Comparison of ENCODE assay signal across 8 cellular contexts in genomic region chr1:240575976-240576666, GRCh38. TPM values are rescaled to one million over a fixed set of nuclear protein-coding genes. Genes with fewer than 3 reads are reported as not detected.
DNase-seq lines count a peak whose midpoint lies in the region; ATAC-seq and TF ChIP-seq lines count a peak whose summit lies in the region.

No MANE protein-coding gene starts in this region.

- H3K4me3 ChIP-seq in fibroblast of mammary gland (ENCODE audit: control insufficient read depth, low read depth, low read length): peak overlapping the region; percentile 36

- no peak for TF ChIP-seq CTCF in fibroblast of mammary gland (conservative IDR thresholded peaks at IDR 0.05; ENCODE audit: control insufficient read depth, insufficient read depth, low read depth, low read length)
- no peak for TF ChIP-seq CTCF in type B pancreatic cell (conservative IDR thresholded peaks at IDR 0.05)

- peaks cover 2% of the 10 kb centered on the region for H3K36me3 Mint-ChIP-seq in T-helper 1 cell treated with Interleukin-12 subunit alpha and Interleukin-12 subunit beta and Interleukin-4 antibody, amounts not matched to agents 30 μg/mL and 1 μg/mL, for 36 hours (ENCODE audit: low read depth)
- H3K36me3 Mint-ChIP-seq in stimulated activated naive B cell treated with anti-CD40 and anti-IgM and Interleukin-4, amounts not matched to agents 10 μg/mL and 1 μg/mL and 100 μg/mL, for 72 hours: no peaks in the 10 kb centered on the region
- H3K36me3 Mint-ChIP-seq in type B pancreatic cell: no peaks in the 10 kb centered on the region

- DNase-seq in fibroblast of mammary gland (ENCODE audit: low read depth): peak; percentile 83
- peak; percentile 3 for DNase-seq in stimulated activated naive B cell treated with anti-CD40 and anti-IgM and Interleukin-4, amounts not matched to agents 10 μg/mL and 1 μg/mL and 100 μg/mL, for 72 hours
- no peak for DNase-seq in stimulated activated CD4-positive, alpha-beta T cell treated with anti-CD3 and anti-CD28 coated beads, Interleukin-12 subunit alpha, Interleukin-12 subunit beta, amount 100 ng/mL, for 4 hours
- no peak for DNase-seq in type B pancreatic cell (ENCODE audit: extremely low spot score, unreplicated experiment)

- peaks cover 5% of the 10 kb centered on the region for H3K27me3 Mint-ChIP-seq in T-helper 1 cell treated with Interleukin-12 subunit alpha and Interleukin-12 subunit beta and Interleukin-4 antibody, amounts not matched to agents 30 μg/mL and 1 μg/mL, for 36 hours (ENCODE audit: low read depth)
- no peaks in the 10 kb centered on the region for H3K27me3 Mint-ChIP-seq in stimulated activated naive B cell treated with anti-CD40 and anti-IgM and Interleukin-4, amounts not matched to agents 10 μg/mL and 1 μg/mL and 100 μg/mL, for 72 hours
- H3K27me3 Mint-ChIP-seq in type B pancreatic cell: peaks cover 4% of the 10 kb centered on the region

- H3K9me3 Mint-ChIP-seq in T-helper 1 cell treated with Interleukin-12 subunit alpha and Interleukin-12 subunit beta and Interleukin-4 antibody, amounts not matched to agents 30 μg/mL and 1 μg/mL, for 36 hours: peaks cover 25% of the 10 kb centered on the region
- peaks cover 7 to 14% of the 10 kb centered on the region in 2 donors for H3K9me3 Mint-ChIP-seq in stimulated activated naive B cell treated with anti-CD40 and anti-IgM and Interleukin-4, amounts not matched to agents 10 μg/mL and 1 μg/mL and 100 μg/mL, for 72 hours
- H3K9me3 Mint-ChIP-seq in type B pancreatic cell: no peaks in the 10 kb centered on the region

- peak; percentile 92 for ATAC-seq in GM18508 (IDR thresholded peaks at IDR 0.05; ENCODE audit: insufficient read depth, unreplicated experiment)
- ATAC-seq in HG03354 (IDR thresholded peaks at IDR 0.05; ENCODE audit: poor library complexity, severe bottlenecking, unreplicated experiment): peak; percentile 63
- peak; percentile 65 to 95 for ATAC-seq in stimulated activated naive B cell treated with anti-CD40 and anti-IgM and Interleukin-4, amounts not matched to agents 10 μg/mL and 1 μg/mL and 100 μg/mL, for 72 hours (replicated peaks)
- no peak for ATAC-seq in GM19324 (IDR thresholded peaks at IDR 0.05; ENCODE audit: low FRiP score, unreplicated experiment)

- H3K4me3 Mint-ChIP-seq in T-helper 1 cell treated with Interleukin-12 subunit alpha and Interleukin-12 subunit beta and Interleukin-4 antibody, amounts not matched to agents 30 μg/mL and 1 μg/mL, for 36 hours: peak overlapping the region; percentile 63
- H3K4me3 Mint-ChIP-seq in stimulated activated naive B cell treated with anti-CD40 and anti-IgM and Interleukin-4, amounts not matched to agents 10 μg/mL and 1 μg/mL and 100 μg/mL, for 72 hours: peak overlapping the region; percentile 23 to 55
- H3K4me3 Mint-ChIP-seq in type B pancreatic cell: no peak overlapping the region

- H3K4me1 Mint-ChIP-seq in T-helper 1 cell treated with Interleukin-12 subunit alpha and Interleukin-12 subunit beta and Interleukin-4 antibody, amounts not matched to agents 30 μg/mL and 1 μg/mL, for 36 hours (ENCODE audit: low read depth): peaks cover 10% of the 10 kb centered on the region
- peaks cover 2 to 10% of the 10 kb centered on the region in 2 donors for H3K4me1 Mint-ChIP-seq in stimulated activated naive B cell treated with anti-CD40 and anti-IgM and Interleukin-4, amounts not matched to agents 10 μg/mL and 1 μg/mL and 100 μg/mL, for 72 hours
- no peaks in the 10 kb centered on the region for H3K4me1 Mint-ChIP-seq in type B pancreatic cell (ENCODE audit: unreplicated experiment)

- H3K27ac Mint-ChIP-seq in T-helper 1 cell treated with Interleukin-12 subunit alpha and Interleukin-12 subunit beta and Interleukin-4 antibody, amounts not matched to agents 30 μg/mL and 1 μg/mL, for 36 hours: peak overlapping the region; percentile 73
- H3K27ac Mint-ChIP-seq in stimulated activated naive B cell treated with anti-CD40 and anti-IgM and Interleukin-4, amounts not matched to agents 10 μg/mL and 1 μg/mL and 100 μg/mL, for 72 hours: no peak overlapping the region
- no peak overlapping the region for H3K27ac Mint-ChIP-seq in type B pancreatic cell

RNA-seq across cellular contexts. Expression of gene GREM2, which starts 35.8 kb away (rescaled TPM):
- 1.0 and 4.2 TPM in 2 replicates for total RNA-seq in type B pancreatic cell (ENCODE audit: low replicate concordance)

Comparison
In these comparisons a context has a peak if more than half of its experiments do, and no peak if none do; other contexts are left out.
1. DNase-seq: peak in fibroblast of mammary gland (single experiment) and stimulated activated naive B cell treated with anti-CD40 and anti-IgM and Interleukin-4, amounts not matched to agents 10 μg/mL and 1 μg/mL and 100 μg/mL, for 72 hours (single experiment); none in stimulated activated CD4-positive, alpha-beta T cell treated with anti-CD3 and anti-CD28 coated beads, Interleukin-12 subunit alpha, Interleukin-12 subunit beta, amount 100 ng/mL, for 4 hours (single experiment) and type B pancreatic cell (single experiment).